Comparison of ENCODE assay signal across 12 cellular contexts in genomic region chr3:37863552-37863865, GRCh38. TPM values are rescaled to one million over a fixed set of nuclear protein-coding genes. Genes with fewer than 3 reads are reported as not detected.
DNase-seq lines count a peak whose midpoint lies in the region; TF ChIP-seq lines count a peak whose summit lies in the region.
"Had no signal": no experiment of that assay in that cellular context is flagged by ENCODE, and none has a peak within 500 bp of the region (broad histone marks: within the 10 kb centered on the region; RNA-seq: fewer than 3 reads in every experiment).

No MANE protein-coding gene starts in this region.

- peak overlapping the region; percentile 82 for H3K4me3 ChIP-seq in GM23248
- peak overlapping the region; percentile 77; the same call in 1 of the 2 replicates for H3K4me3 ChIP-seq in iPS-20b (ENCODE audit: low read length)
- H3K4me3 ChIP-seq in skeletal muscle satellite cell (ENCODE audit: low read length), result peak overlapping the region; percentile 94

- 21 to 23% methylated on average over 6 of the region's 6 CpGs for WGBS in GM23248 (ENCODE audit: low coverage in 1 of 2, low lambda C conversion rate in 2 of 2, missing lambda C conversion rate in 2 of 2), 2 experiments

- peaks cover 27% of the 10 kb centered on the region for H3K4me1 Mint-ChIP-seq in activated T-helper 2 cell treated with anti-CD3 and anti-CD28 coated beads, Interferon-gamma antibody, Interleukin-2, Interleukin-4, amounts not matched to agents 10 μg/mL and 5 μg/mL and 100 μg/mL, durations not matched to agents 14 hours and 24 hours and 36 hours (ENCODE audit: low read depth)

- H3K9me3 ChIP-seq in GM23248 (ENCODE audit: low read depth) (no peaks in the 10 kb centered on the region), iPS-20b (ENCODE audit: insufficient read depth, low read depth, low read length) (no peaks in the 10 kb centered on the region), skeletal muscle satellite cell (replicated peaks; ENCODE audit: low read length) (no peaks in the 10 kb centered on the region)
- H3K9me3 ChIP-seq: SJSA1 had no signal

- H3K36me3 Mint-ChIP-seq in activated T-helper 2 cell treated with anti-CD3 and anti-CD28 coated beads, Interferon-gamma antibody, Interleukin-2, Interleukin-4, amounts not matched to agents 10 μg/mL and 5 μg/mL and 100 μg/mL, durations not matched to agents 14 hours and 24 hours and 36 hours (ENCODE audit: low read depth), result no peaks in the 10 kb centered on the region

- TF ChIP-seq CTCF in GM13977 (IDR thresholded peaks at IDR 0.05; ENCODE audit: extremely low read depth, insufficient read depth, missing control alignments), result no peak
- TF ChIP-seq CTCF in GM13976 (IDR thresholded peaks at IDR 0.05; ENCODE audit: borderline replicate concordance, control extremely low read depth, extremely low read depth, insufficient read depth, missing control alignments), result no peak

- H3K9me3 Mint-ChIP-seq in activated T-helper 2 cell treated with anti-CD3 and anti-CD28 coated beads, Interferon-gamma antibody, Interleukin-2, Interleukin-4, amounts not matched to agents 10 μg/mL and 5 μg/mL and 100 μg/mL, durations not matched to agents 14 hours and 24 hours and 36 hours, result no peaks in the 10 kb centered on the region

- DNase-seq in GM23248, result peak; percentile 18
- no peak for DNase-seq in activated T-helper 2 cell treated with anti-CD3 and anti-CD28 coated beads, Interferon-gamma antibody, Interleukin-2, Interleukin-4, amounts not matched to agents 10 μg/mL and 5 μg/mL and 100 μg/mL, durations not matched to agents 14 hours and 24 hours and 36 hours (ENCODE audit: low spot score)
- DNase-seq in KG1 (lab: John Stamatoyannopoulos, UW), result no peak
- no peak for DNase-seq in GM13977 (ENCODE audit: low spot score)
- no peak for DNase-seq in GM13976 (ENCODE audit: low spot score)
- no peak for DNase-seq in Ammon's horn (ENCODE audit: low spot score)
- DNase-seq: activated effector memory CD4-positive, alpha-beta T cell treated with Interleukin-2 at 50 U/mL for 16 hours; HCEC 1CT; kidney glomerular epithelial cell had no signal

- H3K36me3 ChIP-seq in GM23248 (ENCODE audit: low read depth), result no peaks in the 10 kb centered on the region
- no peaks in the 10 kb centered on the region for H3K36me3 ChIP-seq in iPS-20b (ENCODE audit: insufficient read depth, low read depth, low read length)
- H3K36me3 ChIP-seq in skeletal muscle satellite cell (ENCODE audit: insufficient read depth, low read length), result no peaks in the 10 kb centered on the region

- peak overlapping the region; percentile 76; the same call in 1 of the 2 replicates for H3K9ac ChIP-seq in GM23248
- H3K9ac ChIP-seq in iPS-20b (ENCODE audit: low read depth, low read length), result 0 out of 2 replicates have a peak overlapping the region, but pooled peaks have one; percentile 58
- H3K9ac ChIP-seq in skeletal muscle satellite cell (ENCODE audit: low read depth, low read length), result peak overlapping the region; percentile 77

- H3K4me2 ChIP-seq in GM23248 (ENCODE audit: unreplicated experiment) (peak overlapping the region; percentile 85), skeletal muscle satellite cell (ENCODE audit: low read length) (peak overlapping the region; percentile 96)

- peak overlapping the region; percentile 41; the same call in 1 of the 2 replicates for H3K27ac ChIP-seq in GM23248
- H3K27ac ChIP-seq in iPS-20b (ENCODE audit: low read length), result no peak overlapping the region
- H3K27ac ChIP-seq: SJSA1 had no signal

- H3K79me2 ChIP-seq in GM23248 (ENCODE audit: insufficient read depth), result peaks cover 70% of the 10 kb centered on the region

- peaks cover 25% of the 10 kb centered on the region for H3K27me3 Mint-ChIP-seq in activated T-helper 2 cell treated with anti-CD3 and anti-CD28 coated beads, Interferon-gamma antibody, Interleukin-2, Interleukin-4, amounts not matched to agents 10 μg/mL and 5 μg/mL and 100 μg/mL, durations not matched to agents 14 hours and 24 hours and 36 hours (ENCODE audit: low read depth)

- peaks cover 30% of the 10 kb centered on the region for H3F3A ChIP-seq in GM23248 (ENCODE audit: insufficient read depth)

- in situ Hi-C loops in GM23248 (cut with MboI) (no loop called here), GM13977 (cut with MboI; ENCODE audit: low pct_unique_long_range_greater_than_20kb, low sequenced_read_pairs, unreplicated experiment) (no loop called here), GM13976 (cut with MboI; ENCODE audit: low sequenced_read_pairs, unreplicated experiment) (no loop called here)

- H3K27me3 ChIP-seq in GM23248 (replicated peaks; ENCODE audit: insufficient read depth) (no peaks in the 10 kb centered on the region), iPS-20b (ENCODE audit: insufficient read depth, low read length) (peaks cover 35% of the 10 kb centered on the region), skeletal muscle satellite cell (ENCODE audit: control insufficient read depth, insufficient read depth, low read length) (no peaks in the 10 kb centered on the region)
- H3K27me3 ChIP-seq: SJSA1 had no signal

- peak overlapping the region; percentile 84 for H3K4me3 Mint-ChIP-seq in activated T-helper 2 cell treated with anti-CD3 and anti-CD28 coated beads, Interferon-gamma antibody, Interleukin-2, Interleukin-4, amounts not matched to agents 10 μg/mL and 5 μg/mL and 100 μg/mL, durations not matched to agents 14 hours and 24 hours and 36 hours (ENCODE audit: low read depth)

- no peak overlapping the region for H3K27ac Mint-ChIP-seq in activated T-helper 2 cell treated with anti-CD3 and anti-CD28 coated beads, Interferon-gamma antibody, Interleukin-2, Interleukin-4, amounts not matched to agents 10 μg/mL and 5 μg/mL and 100 μg/mL, durations not matched to agents 14 hours and 24 hours and 36 hours

- 0 out of 2 replicates have a peak, but pooled peaks cover 8% of the 10 kb centered on the region for H4K20me1 ChIP-seq in GM23248 (ENCODE audit: insufficient read depth)

- no peak overlapping the region for H2AFZ ChIP-seq in GM23248

- no peaks in the 10 kb centered on the region for H3K9me2 ChIP-seq in GM23248 (ENCODE audit: insufficient read depth)

- intact Hi-C loops in activated T-helper 2 cell treated with anti-CD3 and anti-CD28 coated beads, Interferon-gamma antibody, Interleukin-2, Interleukin-4, amounts not matched to agents 10 μg/mL and 5 μg/mL and 100 μg/mL, durations not matched to agents 14 hours and 24 hours and 36 hours (cut with micrococcal nuclease), result no loop called here

- H3K4me1 ChIP-seq in GM23248 (ENCODE audit: insufficient read depth) (peaks cover 27% of the 10 kb centered on the region), iPS-20b (ENCODE audit: insufficient read depth, low read length) (peaks cover 23% of the 10 kb centered on the region; the same call in 1 of the 2 replicates), skeletal muscle satellite cell (ENCODE audit: control insufficient read depth, insufficient read depth, low read length) (peaks cover 41% of the 10 kb centered on the region)

RNA-seq across cellular contexts. Expression of gene CTDSPL, which starts 1.8 kb away (rescaled TPM):
- total RNA-seq in GM23248 (2014; rRNA removed; shearing (Covaris generic)), result 22.9 and 33.4 TPM in 2 replicates
- polyA plus RNA-seq in GM23248 (2016; fragmentation: Nextera tagmentation; extraction: Ambion mirVana), result 6.0 and 7.1 TPM in 2 replicates
- 8.7 and 11.8 TPM in 2 replicates for total RNA-seq in activated T-helper 2 cell treated with anti-CD3 and anti-CD28 coated beads, Interferon-gamma antibody, Interleukin-2, Interleukin-4, amounts not matched to agents 10 μg/mL and 5 μg/mL and 100 μg/mL, durations not matched to agents 14 hours and 24 hours and 36 hours
- 17.5 and 19.9 TPM in 2 replicates for total RNA-seq in skeletal muscle satellite cell (2012; rRNA removed)
